ENCODE assay signal across 8 cellular contexts in the genomic region with DNA sequence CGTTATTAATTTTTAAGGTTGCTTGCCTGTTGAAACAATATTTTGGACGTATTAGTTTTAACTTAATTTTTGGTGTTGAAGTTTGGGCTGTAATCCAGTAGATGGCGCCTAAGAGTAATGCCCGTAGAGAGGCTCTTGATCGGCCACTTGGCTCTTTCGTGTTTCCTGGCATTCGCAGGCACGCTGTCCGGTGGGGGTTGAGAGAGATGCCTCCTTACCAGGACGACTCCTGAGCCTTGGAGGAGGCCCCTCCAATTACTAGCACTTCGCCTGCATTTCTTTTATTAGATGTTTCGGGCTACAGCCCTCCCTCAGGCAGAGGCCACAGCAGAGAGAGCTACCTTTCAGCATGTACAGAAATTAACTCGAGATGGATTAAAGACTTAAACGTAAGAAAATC. TPM values are rescaled to one million over a fixed set of nuclear protein-coding genes. Genes with fewer than 3 reads are reported as not detected.
DNase-seq lines count a peak whose midpoint lies in the region; ATAC-seq and TF ChIP-seq lines count a peak whose summit lies in the region.

No MANE protein-coding gene starts in this region.

- H3K4me3 ChIP-seq in RWPE2 (ENCODE audit: severe bottlenecking) (no peak overlapping the region), dorsolateral prefrontal cortex (peak overlapping the region in 18 of 59 donors; percentile 2 to 57 (median 28)), vagina (no peak overlapping the region)

- no peak for ATAC-seq in RWPE2 (ENCODE audit: low read depth)

- H3K4me1 ChIP-seq in RWPE2 (ENCODE audit: insufficient read depth, poor library complexity, severe bottlenecking) = no peaks in the 10 kb centered on the region
- no peaks in the 10 kb centered on the region for H3K4me1 ChIP-seq in vagina

- TF ChIP-seq CTCF in RWPE2 (IDR thresholded peaks at IDR 0.05; ENCODE audit: poor library complexity, severe bottlenecking) = peak; percentile 61
- TF ChIP-seq CTCF in dorsolateral prefrontal cortex (IDR thresholded peaks at IDR 0.05 in 54 of 56, conservative IDR thresholded peaks at IDR 0.05 in 2 of 56; ENCODE audit: low read depth in 1 of 56, partially characterized antibody in 56 of 56) = peak; percentile 17 to 92 (median 69)
- TF ChIP-seq CTCF in vagina (IDR thresholded peaks at IDR 0.05) = no peak

- no peaks in the 10 kb centered on the region for H3K36me3 ChIP-seq in RWPE2 (ENCODE audit: low read depth)
- no peaks in the 10 kb centered on the region for H3K36me3 ChIP-seq in vagina

- in situ Hi-C loops in ACHN (cut with HindIII; ENCODE audit: low pct_ligation_motif_present, low pct_unique_long_range_greater_than_20kb, low sequenced_read_pairs) = no loop called here

- intact Hi-C loops in dorsolateral prefrontal cortex (cut with DNase I) = loop anchor here (5.0 to 10.0 kb wide), 2 partner anchors 149 to 308 kb away; no protein-coding TSS in a partner anchor
- intact Hi-C loops in vagina (cut with DNase I) = no loop called here

- H3K9me3 ChIP-seq in RWPE2 (ENCODE audit: severe bottlenecking) = no peaks in the 10 kb centered on the region
- H3K9me3 ChIP-seq in vagina = no peaks in the 10 kb centered on the region

- H3K27ac ChIP-seq in RWPE2 (ENCODE audit: poor library complexity, severe bottlenecking) = no peak overlapping the region
- no peak overlapping the region for H3K27ac ChIP-seq in dorsolateral prefrontal cortex
- no peak overlapping the region for H3K27ac ChIP-seq in vagina

- no peak for TF ChIP-seq POLR2A in vagina (IDR thresholded peaks at IDR 0.05)

- DNase-seq in ACHN (peak; percentile 61), GM03348 (ENCODE audit: low spot score) (peak; percentile 37), H4 (ENCODE audit: low spot score) (peak; percentile 50), KG1 (lab: John Stamatoyannopoulos, UW) (peak; percentile 27), RWPE2 (ENCODE audit: low spot score) (no peak), dorsolateral prefrontal cortex (peak in 5 of 10 donors; percentile 40 to 60 (median 56)), non-pigmented ciliary epithelial cell (ENCODE audit: low read depth) (peak; percentile 0), vagina (ENCODE audit: extremely low spot score in 2 of 2) (no peak)

- H3K27me3 ChIP-seq in RWPE2 (ENCODE audit: insufficient read depth, poor library complexity, severe bottlenecking) = no peaks in the 10 kb centered on the region
- no peaks in the 10 kb centered on the region for H3K27me3 ChIP-seq in dorsolateral prefrontal cortex
- H3K27me3 ChIP-seq in vagina = no peaks in the 10 kb centered on the region

RNA-seq across cellular contexts. Expression of a gene that starts 12.0 kb away (rescaled TPM):
- total RNA-seq in H4 (2014; rRNA removed; shearing (Covaris generic)) = not detected in 2 replicates
- total RNA-seq in dorsolateral prefrontal cortex (1 to 10 TPM in 90 of 120 experiments, under 1 TPM in 29, not detected in 1; 0.13 to 4.9 (median 1.6) TPM), vagina (not detected)

RNA-seq across cellular contexts. Expression of a gene that starts 34.6 kb away (rescaled TPM):
- total RNA-seq in H4 (2014; rRNA removed; shearing (Covaris generic)) = 0.79 TPM in 1 of 2 replicates, not detected in the other
- 1 to 10 TPM in 7 of 120 experiments, under 1 TPM in 28, not detected in 85; 0.23 to 1.9 (median 0.72) TPM for total RNA-seq in dorsolateral prefrontal cortex
- total RNA-seq in vagina = not detected

RNA-seq across cellular contexts. Expression of a gene that starts 46.1 kb away (rescaled TPM):
- 0.04 TPM in 1 of 2 replicates, not detected in the other for total RNA-seq in H4 (2014; rRNA removed; shearing (Covaris generic))
- 1 to 10 TPM in 81 of 120 experiments, under 1 TPM in 39; 0.11 to 4.9 (median 1.4) TPM for total RNA-seq in dorsolateral prefrontal cortex
- not detected for total RNA-seq in vagina

Comparison
In these comparisons a context has a peak if more than half of its experiments do, and no peak if none do; other contexts are left out.
1. DNase-seq: peak in ACHN (single experiment), GM03348 (single experiment), H4 (single experiment), KG1 (single experiment) and non-pigmented ciliary epithelial cell (single experiment); none in RWPE2 (single experiment) and vagina (0 of 2).
2. CTCF ChIP-seq: peak in RWPE2 (single experiment) and dorsolateral prefrontal cortex (56 of 56); none in vagina (0 of 3).